ENCODE assay signal across 8 cellular contexts in the genomic region with DNA sequence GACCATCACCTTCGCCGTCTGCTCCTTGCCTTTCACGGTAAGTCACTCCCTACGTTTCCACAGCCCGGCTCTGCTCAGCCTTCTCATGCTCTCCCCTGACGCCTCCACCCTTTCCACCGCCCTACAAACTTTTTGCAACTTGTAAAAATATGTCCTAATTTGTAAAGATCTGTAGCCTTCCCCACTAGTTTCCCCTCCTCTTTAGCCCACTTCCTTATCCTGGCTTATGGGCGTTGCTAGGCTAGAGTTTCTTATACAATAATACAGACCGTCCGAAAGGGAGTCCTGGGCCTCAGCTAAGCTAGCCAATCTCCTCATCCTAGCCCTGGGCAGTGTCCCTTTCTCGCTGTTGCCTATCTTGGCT. TPM values are rescaled to one million over a fixed set of nuclear protein-coding genes. Genes with fewer than 3 reads are reported as not detected.
DNase-seq lines count a peak whose midpoint lies in the region; ATAC-seq, FAIRE-seq and TF ChIP-seq lines count a peak whose summit lies in the region.

No MANE protein-coding gene starts in this region.

- TF ChIP-seq CTCF in HFFc6 (IDR thresholded peaks at IDR 0.05) (no peak), hepatocyte (IDR thresholded peaks at IDR 0.05; ENCODE audit: poor library complexity) (no peak), PC-9 (conservative IDR thresholded peaks at IDR 0.05) (no peak)

- ATAC-seq in stimulated activated memory B cell treated with anti-CD40 and anti-IgM and Interleukin-4, amounts not matched to agents 10 μg/mL and 1 μg/mL and 100 μg/mL, for 72 hours = no peak
- no peak for ATAC-seq in HG03108 (IDR thresholded peaks at IDR 0.05; ENCODE audit: unreplicated experiment)

- peaks cover 20% of the 10 kb centered on the region for H3K27me3 ChIP-seq in hepatocyte
- H3K27me3 ChIP-seq in PC-9 (ENCODE audit: insufficient read depth, low read depth) = peaks cover 10% of the 10 kb centered on the region; the same call in 1 of the 2 replicates

- H3K27me3 Mint-ChIP-seq in HFFc6 (ENCODE audit: insufficient read depth) = peaks cover 20% of the 10 kb centered on the region
- H3K27me3 Mint-ChIP-seq in activated CD4-positive, alpha-beta memory T cell treated with anti-CD3 and anti-CD28 coated beads for 36 hours = peaks cover 6% of the 10 kb centered on the region
- peaks cover 49% of the 10 kb centered on the region for H3K27me3 Mint-ChIP-seq in stimulated activated memory B cell treated with anti-CD40 and anti-IgM and Interleukin-4, amounts not matched to agents 10 μg/mL and 1 μg/mL and 100 μg/mL, for 72 hours

- H3K27ac ChIP-seq in hepatocyte = no peak overlapping the region
- H3K27ac ChIP-seq in PC-9 = no peak overlapping the region

- intact Hi-C loops in activated CD4-positive, alpha-beta memory T cell treated with anti-CD3 and anti-CD28 coated beads for 36 hours (cut with micrococcal nuclease) = loop anchor here (1.0 to 10.0 kb wide), 3 partner anchors 10 to 389 kb away; a partner anchor contains a TSS
- intact Hi-C loops in PC-9 (cut with micrococcal nuclease; ENCODE audit: unreplicated experiment) = no loop called here

- no peaks in the 10 kb centered on the region for H3K36me3 Mint-ChIP-seq in HFFc6 (ENCODE audit: low read depth)
- peaks cover 6% of the 10 kb centered on the region for H3K36me3 Mint-ChIP-seq in activated CD4-positive, alpha-beta memory T cell treated with anti-CD3 and anti-CD28 coated beads for 36 hours
- H3K36me3 Mint-ChIP-seq in stimulated activated memory B cell treated with anti-CD40 and anti-IgM and Interleukin-4, amounts not matched to agents 10 μg/mL and 1 μg/mL and 100 μg/mL, for 72 hours = no peaks in the 10 kb centered on the region

- H3K4me1 ChIP-seq in hepatocyte (ENCODE audit: insufficient read depth) (peaks cover 8% of the 10 kb centered on the region), PC-9 (replicated peaks; ENCODE audit: insufficient read depth) (no peaks in the 10 kb centered on the region)

- peaks cover 2% of the 10 kb centered on the region for H3K79me2 ChIP-seq in hepatocyte
- H3K79me2 ChIP-seq in PC-9 (ENCODE audit: low read depth) = no peaks in the 10 kb centered on the region

- peak overlapping the region; percentile 89 for H3K4me3 Mint-ChIP-seq in HFFc6
- peak overlapping the region; percentile 97 for H3K4me3 Mint-ChIP-seq in activated CD4-positive, alpha-beta memory T cell treated with anti-CD3 and anti-CD28 coated beads for 36 hours
- peak overlapping the region; percentile 83 for H3K4me3 Mint-ChIP-seq in stimulated activated memory B cell treated with anti-CD40 and anti-IgM and Interleukin-4, amounts not matched to agents 10 μg/mL and 1 μg/mL and 100 μg/mL, for 72 hours

- H4K20me1 ChIP-seq in hepatocyte (ENCODE audit: insufficient read depth, poor library complexity, severe bottlenecking) (no peaks in the 10 kb centered on the region), PC-9 (ENCODE audit: insufficient read depth) (no peaks in the 10 kb centered on the region)

- H3K27ac Mint-ChIP-seq in HFFc6 = no peak overlapping the region
- H3K27ac Mint-ChIP-seq in activated CD4-positive, alpha-beta memory T cell treated with anti-CD3 and anti-CD28 coated beads for 36 hours = peak overlapping the region; percentile 85
- H3K27ac Mint-ChIP-seq in stimulated activated memory B cell treated with anti-CD40 and anti-IgM and Interleukin-4, amounts not matched to agents 10 μg/mL and 1 μg/mL and 100 μg/mL, for 72 hours = peak overlapping the region; percentile 25

- peaks cover 25% of the 10 kb centered on the region for H3K4me1 Mint-ChIP-seq in HFFc6 (ENCODE audit: low read depth)
- H3K4me1 Mint-ChIP-seq in activated CD4-positive, alpha-beta memory T cell treated with anti-CD3 and anti-CD28 coated beads for 36 hours (ENCODE audit: low read depth) = peaks cover 72% of the 10 kb centered on the region
- H3K4me1 Mint-ChIP-seq in stimulated activated memory B cell treated with anti-CD40 and anti-IgM and Interleukin-4, amounts not matched to agents 10 μg/mL and 1 μg/mL and 100 μg/mL, for 72 hours = peaks cover 40% of the 10 kb centered on the region

- H3K9me3 Mint-ChIP-seq in HFFc6 = no peaks in the 10 kb centered on the region
- no peaks in the 10 kb centered on the region for H3K9me3 Mint-ChIP-seq in activated CD4-positive, alpha-beta memory T cell treated with anti-CD3 and anti-CD28 coated beads for 36 hours
- peaks cover 3% of the 10 kb centered on the region for H3K9me3 Mint-ChIP-seq in stimulated activated memory B cell treated with anti-CD40 and anti-IgM and Interleukin-4, amounts not matched to agents 10 μg/mL and 1 μg/mL and 100 μg/mL, for 72 hours

- H3K9me2 ChIP-seq in hepatocyte (replicated peaks; ENCODE audit: insufficient read depth) (no peaks in the 10 kb centered on the region), PC-9 (ENCODE audit: insufficient read depth) (no peaks in the 10 kb centered on the region)

- H3K9me3 ChIP-seq in hepatocyte (ENCODE audit: low read depth) = no peaks in the 10 kb centered on the region
- no peaks in the 10 kb centered on the region for H3K9me3 ChIP-seq in PC-9 (ENCODE audit: insufficient read depth, low read depth)

- H2AFZ ChIP-seq in hepatocyte = peak overlapping the region; percentile 55
- no peak overlapping the region for H2AFZ ChIP-seq in PC-9

- H3K4me2 ChIP-seq in hepatocyte (peak overlapping the region; percentile 96), PC-9 (no peak overlapping the region)

- 24% methylated on average over 11 of the region's 11 CpGs for WGBS in hepatocyte (ENCODE audit: low lambda C conversion rate, missing lambda C conversion rate)

- BruUV-seq in PC-9 (replicated peaks; lab: Mats Ljungman, UMichigan) = no TSS peak

- peak overlapping the region; percentile 52 for H3K4me3 ChIP-seq in hepatocyte
- H3K4me3 ChIP-seq in PC-9 = no peak overlapping the region

- POLR2A ChIA-PET in activated CD4-positive, alpha-beta memory T cell treated with anti-CD3 and anti-CD28 coated beads for 36 hours (lab: Charles Lee) = interaction anchor here (2.7 to 3.5 kb wide), 3 partner anchors 11 to 237 kb away, joined by 9 to 23 read pairs (median 11); a partner anchor contains a TSS
- POLR2A ChIA-PET in PC-9 (lab: Charles Lee; ENCODE audit: unreplicated experiment) = no interaction called here

- H3K36me3 ChIP-seq in hepatocyte (replicated peaks; ENCODE audit: insufficient read depth, low read depth) = no peaks in the 10 kb centered on the region
- H3K36me3 ChIP-seq in PC-9 (ENCODE audit: low read depth) = no peaks in the 10 kb centered on the region

- H3F3A ChIP-seq in PC-9 (ENCODE audit: insufficient read depth, low read depth) = no peaks in the 10 kb centered on the region

- DNase-seq in HFFc6 (no peak), hepatocyte (ENCODE audit: low spot score) (no peak), PC-9 (no peak), NCI-H82 (lab: John Stamatoyannopoulos, UW) (no peak), frontal cortex (ENCODE audit: low spot score in 2 of 2) (no peak)
- no peak for DNase-seq in activated CD4-positive, alpha-beta memory T cell treated with anti-CD3 and anti-CD28 coated beads for 36 hours

- CTCF ChIA-PET in activated CD4-positive, alpha-beta memory T cell treated with anti-CD3 and anti-CD28 coated beads for 36 hours (lab: Charles Lee) = interaction anchor here (1.1 to 3.8 kb wide), 2 partner anchors 10 to 15 kb away, joined by 3 to 18 read pairs; no protein-coding TSS in a partner anchor
- CTCF ChIA-PET in PC-9 (lab: Charles Lee) = no interaction called here

- no peak for FAIRE-seq in frontal cortex (lab: Jason Lieb, UNC)

RNA-seq across cellular contexts. Expression of a gene that starts 1.2 kb away (rescaled TPM):
- total RNA-seq in HFFc6 (2021; fragmentation: NEBNext Ultra II Directional; extraction: Animal tissue kit (Norgen Biotek cat#: 25700)) = under 1 TPM; 0.28 to 0.73 (median 0.37) TPM
- 10 to 100 TPM; 10.7 to 12.9 TPM for total RNA-seq in activated CD4-positive, alpha-beta memory T cell treated with anti-CD3 and anti-CD28 coated beads for 36 hours
- total RNA-seq in hepatocyte (18.5 and 18.7 TPM in 2 replicates), PC-9 (2021) (0.15 TPM in 1 of 2 replicates, not detected in the other), frontal cortex (under 0.01 TPM)
- 43.0 and 49.3 TPM in 2 replicates for polyA plus RNA-seq in hepatocyte

RNA-seq across cellular contexts. Expression of a gene that starts 47.8 kb away (rescaled TPM):
- total RNA-seq in HFFc6 (2021; fragmentation: NEBNext Ultra II Directional; extraction: Animal tissue kit (Norgen Biotek cat#: 25700)) = not detected
- total RNA-seq in activated CD4-positive, alpha-beta memory T cell treated with anti-CD3 and anti-CD28 coated beads for 36 hours = under 1 TPM; 0.12 TPM
- 2.5 and 3.1 TPM in 2 replicates for total RNA-seq in hepatocyte
- polyA plus RNA-seq in hepatocyte = 2.2 and 3.5 TPM in 2 replicates
- not detected in 2 replicates for total RNA-seq in PC-9 (2021)
- 0.41 TPM for total RNA-seq in frontal cortex

Comparison
In these comparisons a context has a peak if more than half of its experiments do, and no peak if none do; other contexts are left out.
1. RNA of a gene that starts 1.2 kb away (total RNA-seq): 18.5 to 18.7 TPM in hepatocyte and 10.7 to 12.9 TPM in activated CD4-positive, alpha-beta memory T cell treated with anti-CD3 and anti-CD28 coated beads for 36 hours; 0.28 to 0.73 TPM in HFFc6, 0.15 TPM in PC-9 and under 0.01 TPM in frontal cortex (single experiment); every median in the first group is over 4 times any median in the second.
2. Peak in every context shown above with its lines, with median percentiles within 50 percentile points of each other: H3K4me3 Mint-ChIP-seq.